In the genomic region with DNA sequence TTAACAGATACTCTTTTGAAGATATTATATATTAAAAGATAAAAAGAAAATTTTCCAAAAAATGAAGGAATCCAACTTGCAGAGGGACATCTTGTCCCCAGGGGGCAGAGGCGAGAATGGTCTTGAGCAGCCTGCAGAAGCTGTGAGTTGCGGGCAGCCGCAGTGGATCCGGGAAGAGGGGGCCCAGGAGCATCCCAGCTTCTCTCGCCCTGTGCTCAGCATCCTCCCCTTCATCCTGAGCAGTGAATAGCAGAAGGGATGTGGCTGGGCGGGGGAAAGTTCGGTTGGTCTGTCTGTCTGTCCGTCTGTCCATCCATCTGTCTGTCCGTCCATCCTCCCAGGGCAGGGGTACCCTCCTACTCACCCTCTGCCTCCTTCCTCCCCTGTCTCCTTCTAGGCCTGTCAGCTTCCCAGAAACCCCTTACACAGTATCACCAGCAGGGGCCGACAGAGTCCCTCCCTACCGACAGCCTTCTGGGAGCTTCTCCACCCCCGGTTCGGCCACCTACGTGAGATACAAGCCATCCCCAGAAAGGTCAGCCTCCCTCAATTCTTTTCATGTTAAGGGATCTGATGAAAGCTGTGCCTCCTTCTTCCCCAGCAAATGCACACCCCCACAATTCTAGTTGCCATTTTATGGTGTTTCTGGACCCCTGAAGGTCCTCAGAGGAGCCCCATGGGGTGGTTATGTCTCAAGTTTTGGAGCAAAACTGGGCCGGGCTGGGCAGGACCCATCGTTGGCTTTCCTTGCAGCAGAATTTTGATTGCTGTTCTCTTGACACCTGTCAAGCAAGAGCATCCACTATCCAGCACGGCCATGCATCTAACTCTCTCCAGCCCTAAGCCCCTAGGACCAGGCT, we compare ENCODE assay signal across 8 cellular contexts.
DNase-seq lines count a peak whose midpoint lies in the region; ATAC-seq and TF ChIP-seq lines count a peak whose summit lies in the region.

No MANE protein-coding gene starts in this region.

- H3K27ac ChIP-seq in CD8-positive, alpha-beta T cell (ENCODE audit: low read depth, low read length) = no peak overlapping the region
- H3K27ac ChIP-seq in HL-60 (replicated peaks) = no peak overlapping the region

- H3K36me3 ChIP-seq in CD8-positive, alpha-beta T cell (ENCODE audit: insufficient read depth, low read length) = no peaks in the 10 kb centered on the region

- intact Hi-C loops in CD8-positive, alpha-beta T cell (cut with DNase I, micrococcal nuclease) = loop anchor here (1.0 to 2.0 kb wide), 2 partner anchors 240 to 244 kb away; no protein-coding TSS in a partner anchor
- intact Hi-C loops in head of caudate nucleus (cut with DNase I) = loop anchor here (5.0 to 10.0 kb wide), 2 partner anchors 85 to 192 kb away; a partner anchor contains a TSS
- intact Hi-C loops in posterior vena cava (cut with DNase I) = no loop called here

- no peak for ATAC-seq in CD8-positive, alpha-beta T cell
- no peak for ATAC-seq in GM21381 (IDR thresholded peaks at IDR 0.05; ENCODE audit: unreplicated experiment)

- CTCF ChIA-PET in CD8-positive, alpha-beta T cell (lab: Charles Lee) = interaction anchor here (0.7 to 1.9 kb wide), 8 partner anchors 9 to 240 kb away, joined by 3 to 7 read pairs (median 3); no protein-coding TSS in a partner anchor
- CTCF ChIA-PET in activated naive CD4-positive, alpha-beta T cell treated with anti-CD3 and anti-CD28 coated beads, Interleukin-2, amount 10 ng/mL, durations not matched to agents 7 days and 5 days (lab: Charles Lee) = interaction anchor here (0.7 to 3.3 kb wide), 13 partner anchors 10 to 243 kb away, joined by 3 to 31 read pairs (median 3); a partner anchor contains a TSS

- no peak for TF ChIP-seq CTCF in CD8-positive, alpha-beta T cell (IDR thresholded peaks at IDR 0.05)
- TF ChIP-seq CTCF in HL-60 (IDR thresholded peaks at IDR 0.05; ENCODE audit: insufficient read depth, low read length) = peak; percentile 16

- DNase-seq in CD8-positive, alpha-beta T cell = peak in 4 of 7 experiments; percentile 7 to 51 (median 34)
- DNase-seq in HL-60 (ENCODE audit: low read depth in 1 of 2, low spot score in 1 of 2) (peak in 1 of 2 experiments; percentile 40), OCI-M1 (lab: John Stamatoyannopoulos, UW) (peak; percentile 76), head of caudate nucleus (peak; percentile 68 to 95 (median 85)), posterior vena cava (ENCODE audit: low spot score) (peak; percentile 84), T-helper 9 cell (no peak)
- peak; percentile 58 for DNase-seq in activated naive CD4-positive, alpha-beta T cell treated with anti-CD3 and anti-CD28 coated beads, Interleukin-2, amount 10 ng/mL, durations not matched to agents 7 days and 5 days

- H3K27ac Mint-ChIP-seq in CD8-positive, alpha-beta T cell = no peak overlapping the region
- no peak overlapping the region for H3K27ac Mint-ChIP-seq in activated naive CD4-positive, alpha-beta T cell treated with anti-CD3 and anti-CD28 coated beads, Interleukin-2, amount 10 ng/mL, durations not matched to agents 7 days and 5 days

- no peaks in the 10 kb centered on the region for H3K27me3 ChIP-seq in CD8-positive, alpha-beta T cell (ENCODE audit: insufficient read depth, low read length)
- no peaks in the 10 kb centered on the region for H3K27me3 ChIP-seq in HL-60 (ENCODE audit: insufficient read depth, poor library complexity, severe bottlenecking)

- no peaks in the 10 kb centered on the region for H3K4me1 ChIP-seq in CD8-positive, alpha-beta T cell (ENCODE audit: insufficient read depth, low read length)

- no peaks in the 10 kb centered on the region for H3K4me1 Mint-ChIP-seq in CD8-positive, alpha-beta T cell (ENCODE audit: low read depth)
- peaks cover 2% of the 10 kb centered on the region for H3K4me1 Mint-ChIP-seq in activated naive CD4-positive, alpha-beta T cell treated with anti-CD3 and anti-CD28 coated beads, Interleukin-2, amount 10 ng/mL, durations not matched to agents 7 days and 5 days

- H3K27me3 Mint-ChIP-seq in CD8-positive, alpha-beta T cell (ENCODE audit: low read depth) = no peaks in the 10 kb centered on the region
- H3K27me3 Mint-ChIP-seq in activated naive CD4-positive, alpha-beta T cell treated with anti-CD3 and anti-CD28 coated beads, Interleukin-2, amount 10 ng/mL, durations not matched to agents 7 days and 5 days = no peaks in the 10 kb centered on the region

- no peaks in the 10 kb centered on the region for H3K9me3 ChIP-seq in CD8-positive, alpha-beta T cell (ENCODE audit: low read length)

- H3K36me3 Mint-ChIP-seq in CD8-positive, alpha-beta T cell = peaks cover 43% of the 10 kb centered on the region
- H3K36me3 Mint-ChIP-seq in activated naive CD4-positive, alpha-beta T cell treated with anti-CD3 and anti-CD28 coated beads, Interleukin-2, amount 10 ng/mL, durations not matched to agents 7 days and 5 days = peaks cover 2% of the 10 kb centered on the region

- no peaks in the 10 kb centered on the region for H3K9me3 Mint-ChIP-seq in CD8-positive, alpha-beta T cell
- H3K9me3 Mint-ChIP-seq in activated naive CD4-positive, alpha-beta T cell treated with anti-CD3 and anti-CD28 coated beads, Interleukin-2, amount 10 ng/mL, durations not matched to agents 7 days and 5 days = no peaks in the 10 kb centered on the region

- H3K4me3 Mint-ChIP-seq in CD8-positive, alpha-beta T cell = no peak overlapping the region
- no peak overlapping the region for H3K4me3 Mint-ChIP-seq in activated naive CD4-positive, alpha-beta T cell treated with anti-CD3 and anti-CD28 coated beads, Interleukin-2, amount 10 ng/mL, durations not matched to agents 7 days and 5 days

- POLR2A ChIA-PET in CD8-positive, alpha-beta T cell (lab: Charles Lee) = interaction anchor here (0.6 kb wide), 2 partner anchors 16 to 100 kb away, joined by 3 to 5 read pairs; no protein-coding TSS in a partner anchor

- H3K4me3 ChIP-seq in CD8-positive, alpha-beta T cell (ENCODE audit: low read depth, low read length) = no peak overlapping the region
- no peak overlapping the region for H3K4me3 ChIP-seq in HL-60 (replicated peaks; ENCODE audit: insufficient read depth, low read length)

Comparison
In these comparisons a context has a peak if more than half of its experiments do, and no peak if none do; other contexts are left out.
1. intact Hi-C loops: an anchor here in CD8-positive, alpha-beta T cell (1.0 to 2.0 kb wide) and head of caudate nucleus (5.0 to 10.0 kb wide); none called in posterior vena cava.